ENCODE assay signal across 2 cellular contexts in the genomic region with DNA sequence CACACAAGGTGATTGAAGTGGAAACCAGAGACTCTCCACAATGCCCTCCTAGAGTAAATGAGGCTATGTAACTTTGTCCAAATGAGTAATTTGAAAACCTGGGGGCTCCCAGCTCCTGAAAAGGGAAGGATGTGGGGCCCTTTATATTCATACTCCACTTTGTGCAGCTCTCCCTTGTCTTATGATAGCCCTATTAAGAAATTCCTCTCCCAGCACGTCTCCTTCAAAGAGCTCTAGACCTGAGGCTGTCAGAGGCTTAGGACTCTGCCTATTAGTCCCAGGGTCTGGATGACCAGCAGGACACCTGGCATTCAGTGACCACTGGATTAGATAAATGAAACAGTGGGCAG.
TF ChIP-seq lines count a peak whose summit lies in the region.

No MANE protein-coding gene starts in this region.

TF ChIP-seq in GM23338, 12 proteins besides CTCF, POLR2A, EP300 and RAD21 (continues in another document):
- TF ChIP-seq ZNF114 (CRISPR knock-in tag; IDR thresholded peaks at IDR 0.05) (no peak), NANOG (IDR thresholded peaks at IDR 0.05; ENCODE audit: borderline replicate concordance) (no peak), STAT1 (IDR thresholded peaks at IDR 0.05; ENCODE audit: unreplicated experiment) (no peak), POLR2AphosphoS5 (IDR thresholded peaks at IDR 0.05; ENCODE audit: low read depth) (no peak), JUNB (IDR thresholded peaks at IDR 0.05; ENCODE audit: unreplicated experiment) (no peak), EZH2phosphoT487 (IDR thresholded peaks at IDR 0.05; ENCODE audit: unreplicated experiment) (no peak), CREB1 (CRISPR knock-in tag; IDR thresholded peaks at IDR 0.05; ENCODE audit: low read depth) (no peak), EZH2 (IDR thresholded peaks at IDR 0.05; ENCODE audit: low read depth, unreplicated experiment) (no peak)
- TF ChIP-seq, protein P1, sequence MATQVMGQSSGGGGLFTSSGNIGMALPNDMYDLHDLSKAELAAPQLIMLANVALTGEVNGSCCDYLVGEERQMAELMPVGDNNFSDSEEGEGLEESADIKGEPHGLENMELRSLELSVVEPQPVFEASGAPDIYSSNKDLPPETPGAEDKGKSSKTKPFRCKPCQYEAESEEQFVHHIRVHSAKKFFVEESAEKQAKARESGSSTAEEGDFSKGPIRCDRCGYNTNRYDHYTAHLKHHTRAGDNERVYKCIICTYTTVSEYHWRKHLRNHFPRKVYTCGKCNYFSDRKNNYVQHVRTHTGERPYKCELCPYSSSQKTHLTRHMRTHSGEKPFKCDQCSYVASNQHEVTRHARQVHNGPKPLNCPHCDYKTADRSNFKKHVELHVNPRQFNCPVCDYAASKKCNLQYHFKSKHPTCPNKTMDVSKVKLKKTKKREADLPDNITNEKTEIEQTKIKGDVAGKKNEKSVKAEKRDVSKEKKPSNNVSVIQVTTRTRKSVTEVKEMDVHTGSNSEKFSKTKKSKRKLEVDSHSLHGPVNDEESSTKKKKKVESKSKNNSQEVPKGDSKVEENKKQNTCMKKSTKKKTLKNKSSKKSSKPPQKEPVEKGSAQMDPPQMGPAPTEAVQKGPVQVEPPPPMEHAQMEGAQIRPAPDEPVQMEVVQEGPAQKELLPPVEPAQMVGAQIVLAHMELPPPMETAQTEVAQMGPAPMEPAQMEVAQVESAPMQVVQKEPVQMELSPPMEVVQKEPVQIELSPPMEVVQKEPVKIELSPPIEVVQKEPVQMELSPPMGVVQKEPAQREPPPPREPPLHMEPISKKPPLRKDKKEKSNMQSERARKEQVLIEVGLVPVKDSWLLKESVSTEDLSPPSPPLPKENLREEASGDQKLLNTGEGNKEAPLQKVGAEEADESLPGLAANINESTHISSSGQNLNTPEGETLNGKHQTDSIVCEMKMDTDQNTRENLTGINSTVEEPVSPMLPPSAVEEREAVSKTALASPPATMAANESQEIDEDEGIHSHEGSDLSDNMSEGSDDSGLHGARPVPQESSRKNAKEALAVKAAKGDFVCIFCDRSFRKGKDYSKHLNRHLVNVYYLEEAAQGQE (IDR thresholded peaks at IDR 0.05; ENCODE audit: unreplicated experiment): no peak
- TF ChIP-seq, protein P2, sequence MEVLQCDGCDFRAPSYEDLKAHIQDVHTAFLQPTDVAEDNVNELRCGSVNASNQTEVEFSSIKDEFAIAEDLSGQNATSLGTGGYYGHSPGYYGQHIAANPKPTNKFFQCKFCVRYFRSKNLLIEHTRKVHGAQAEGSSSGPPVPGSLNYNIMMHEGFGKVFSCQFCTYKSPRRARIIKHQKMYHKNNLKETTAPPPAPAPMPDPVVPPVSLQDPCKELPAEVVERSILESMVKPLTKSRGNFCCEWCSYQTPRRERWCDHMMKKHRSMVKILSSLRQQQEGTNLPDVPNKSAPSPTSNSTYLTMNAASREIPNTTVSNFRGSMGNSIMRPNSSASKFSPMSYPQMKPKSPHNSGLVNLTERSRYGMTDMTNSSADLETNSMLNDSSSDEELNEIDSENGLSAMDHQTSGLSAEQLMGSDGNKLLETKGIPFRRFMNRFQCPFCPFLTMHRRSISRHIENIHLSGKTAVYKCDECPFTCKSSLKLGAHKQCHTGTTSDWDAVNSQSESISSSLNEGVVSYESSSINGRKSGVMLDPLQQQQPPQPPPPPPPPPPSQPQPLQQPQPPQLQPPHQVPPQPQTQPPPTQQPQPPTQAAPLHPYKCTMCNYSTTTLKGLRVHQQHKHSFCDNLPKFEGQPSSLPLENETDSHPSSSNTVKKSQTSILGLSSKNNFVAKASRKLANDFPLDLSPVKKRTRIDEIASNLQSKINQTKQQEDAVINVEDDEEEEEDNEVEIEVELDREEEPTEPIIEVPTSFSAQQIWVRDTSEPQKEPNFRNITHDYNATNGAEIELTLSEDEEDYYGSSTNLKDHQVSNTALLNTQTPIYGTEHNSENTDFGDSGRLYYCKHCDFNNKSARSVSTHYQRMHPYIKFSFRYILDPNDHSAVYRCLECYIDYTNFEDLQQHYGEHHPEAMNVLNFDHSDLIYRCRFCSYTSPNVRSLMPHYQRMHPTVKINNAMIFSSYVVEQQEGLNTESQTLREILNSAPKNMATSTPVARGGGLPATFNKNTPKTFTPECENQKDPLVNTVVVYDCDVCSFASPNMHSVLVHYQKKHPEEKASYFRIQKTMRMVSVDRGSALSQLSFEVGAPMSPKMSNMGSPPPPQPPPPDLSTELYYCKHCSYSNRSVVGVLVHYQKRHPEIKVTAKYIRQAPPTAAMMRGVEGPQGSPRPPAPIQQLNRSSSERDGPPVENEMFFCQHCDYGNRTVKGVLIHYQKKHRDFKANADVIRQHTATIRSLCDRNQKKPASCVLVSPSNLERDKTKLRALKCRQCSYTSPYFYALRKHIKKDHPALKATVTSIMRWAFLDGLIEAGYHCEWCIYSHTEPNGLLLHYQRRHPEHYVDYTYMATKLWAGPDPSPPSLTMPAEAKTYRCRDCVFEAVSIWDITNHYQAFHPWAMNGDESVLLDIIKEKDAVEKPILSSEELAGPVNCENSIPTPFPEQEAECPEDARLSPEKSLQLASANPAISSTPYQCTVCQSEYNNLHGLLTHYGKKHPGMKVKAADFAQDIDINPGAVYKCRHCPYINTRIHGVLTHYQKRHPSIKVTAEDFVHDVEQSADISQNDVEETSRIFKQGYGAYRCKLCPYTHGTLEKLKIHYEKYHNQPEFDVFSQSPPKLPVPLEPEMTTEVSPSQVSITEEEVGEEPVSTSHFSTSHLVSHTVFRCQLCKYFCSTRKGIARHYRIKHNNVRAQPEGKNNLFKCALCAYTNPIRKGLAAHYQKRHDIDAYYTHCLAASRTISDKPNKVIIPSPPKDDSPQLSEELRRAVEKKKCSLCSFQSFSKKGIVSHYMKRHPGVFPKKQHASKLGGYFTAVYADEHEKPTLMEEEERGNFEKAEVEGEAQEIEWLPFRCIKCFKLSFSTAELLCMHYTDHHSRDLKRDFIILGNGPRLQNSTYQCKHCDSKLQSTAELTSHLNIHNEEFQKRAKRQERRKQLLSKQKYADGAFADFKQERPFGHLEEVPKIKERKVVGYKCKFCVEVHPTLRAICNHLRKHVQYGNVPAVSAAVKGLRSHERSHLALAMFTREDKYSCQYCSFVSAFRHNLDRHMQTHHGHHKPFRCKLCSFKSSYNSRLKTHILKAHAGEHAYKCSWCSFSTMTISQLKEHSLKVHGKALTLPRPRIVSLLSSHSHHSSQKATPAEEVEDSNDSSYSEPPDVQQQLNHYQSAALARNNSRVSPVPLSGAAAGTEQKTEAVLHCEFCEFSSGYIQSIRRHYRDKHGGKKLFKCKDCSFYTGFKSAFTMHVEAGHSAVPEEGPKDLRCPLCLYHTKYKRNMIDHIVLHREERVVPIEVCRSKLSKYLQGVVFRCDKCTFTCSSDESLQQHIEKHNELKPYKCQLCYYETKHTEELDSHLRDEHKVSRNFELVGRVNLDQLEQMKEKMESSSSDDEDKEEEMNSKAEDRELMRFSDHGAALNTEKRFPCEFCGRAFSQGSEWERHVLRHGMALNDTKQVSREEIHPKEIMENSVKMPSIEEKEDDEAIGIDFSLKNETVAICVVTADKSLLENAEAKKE (CRISPR knock-in tag; IDR thresholded peaks at IDR 0.05): no peak
- TF ChIP-seq, protein P3, sequence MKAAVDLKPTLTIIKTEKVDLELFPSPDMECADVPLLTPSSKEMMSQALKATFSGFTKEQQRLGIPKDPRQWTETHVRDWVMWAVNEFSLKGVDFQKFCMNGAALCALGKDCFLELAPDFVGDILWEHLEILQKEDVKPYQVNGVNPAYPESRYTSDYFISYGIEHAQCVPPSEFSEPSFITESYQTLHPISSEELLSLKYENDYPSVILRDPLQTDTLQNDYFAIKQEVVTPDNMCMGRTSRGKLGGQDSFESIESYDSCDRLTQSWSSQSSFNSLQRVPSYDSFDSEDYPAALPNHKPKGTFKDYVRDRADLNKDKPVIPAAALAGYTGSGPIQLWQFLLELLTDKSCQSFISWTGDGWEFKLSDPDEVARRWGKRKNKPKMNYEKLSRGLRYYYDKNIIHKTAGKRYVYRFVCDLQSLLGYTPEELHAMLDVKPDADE (IDR thresholded peaks at IDR 0.05): no peak

TF ChIP-seq in liver, 16 proteins besides CTCF, POLR2A, EP300 and RAD21:
- no peak for TF ChIP-seq GABPA (IDR thresholded peaks at IDR 0.05 in 1 of 2, conservative IDR thresholded peaks at IDR 0.05 in 1 of 2)
- no peak for TF ChIP-seq YY1 (IDR thresholded peaks at IDR 0.05)
- TF ChIP-seq, protein P4, sequence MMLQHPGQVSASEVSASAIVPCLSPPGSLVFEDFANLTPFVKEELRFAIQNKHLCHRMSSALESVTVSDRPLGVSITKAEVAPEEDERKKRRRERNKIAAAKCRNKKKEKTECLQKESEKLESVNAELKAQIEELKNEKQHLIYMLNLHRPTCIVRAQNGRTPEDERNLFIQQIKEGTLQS (IDR thresholded peaks at IDR 0.05): no peak
- no peak for TF ChIP-seq FOXA2 (IDR thresholded peaks at IDR 0.05)
- TF ChIP-seq HNF4G (IDR thresholded peaks at IDR 0.05): no peak
- no peak for TF ChIP-seq SP1 (IDR thresholded peaks at IDR 0.05)
- no peak for TF ChIP-seq JUND (IDR thresholded peaks at IDR 0.05)
- TF ChIP-seq, protein P5, sequence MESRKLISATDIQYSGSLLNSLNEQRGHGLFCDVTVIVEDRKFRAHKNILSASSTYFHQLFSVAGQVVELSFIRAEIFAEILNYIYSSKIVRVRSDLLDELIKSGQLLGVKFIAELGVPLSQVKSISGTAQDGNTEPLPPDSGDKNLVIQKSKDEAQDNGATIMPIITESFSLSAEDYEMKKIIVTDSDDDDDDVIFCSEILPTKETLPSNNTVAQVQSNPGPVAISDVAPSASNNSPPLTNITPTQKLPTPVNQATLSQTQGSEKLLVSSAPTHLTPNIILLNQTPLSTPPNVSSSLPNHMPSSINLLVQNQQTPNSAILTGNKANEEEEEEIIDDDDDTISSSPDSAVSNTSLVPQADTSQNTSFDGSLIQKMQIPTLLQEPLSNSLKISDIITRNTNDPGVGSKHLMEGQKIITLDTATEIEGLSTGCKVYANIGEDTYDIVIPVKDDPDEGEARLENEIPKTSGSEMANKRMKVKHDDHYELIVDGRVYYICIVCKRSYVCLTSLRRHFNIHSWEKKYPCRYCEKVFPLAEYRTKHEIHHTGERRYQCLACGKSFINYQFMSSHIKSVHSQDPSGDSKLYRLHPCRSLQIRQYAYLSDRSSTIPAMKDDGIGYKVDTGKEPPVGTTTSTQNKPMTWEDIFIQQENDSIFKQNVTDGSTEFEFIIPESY (IDR thresholded peaks at IDR 0.05): no peak
- no peak for TF ChIP-seq NR2F2 (IDR thresholded peaks at IDR 0.05)
- no peak for TF ChIP-seq TAF1 (conservative IDR thresholded peaks at IDR 0.05)
- TF ChIP-seq FOXA1 (IDR thresholded peaks at IDR 0.05): no peak
